26 cellular contexts compared by ENCODE assay signal in the genomic region with DNA sequence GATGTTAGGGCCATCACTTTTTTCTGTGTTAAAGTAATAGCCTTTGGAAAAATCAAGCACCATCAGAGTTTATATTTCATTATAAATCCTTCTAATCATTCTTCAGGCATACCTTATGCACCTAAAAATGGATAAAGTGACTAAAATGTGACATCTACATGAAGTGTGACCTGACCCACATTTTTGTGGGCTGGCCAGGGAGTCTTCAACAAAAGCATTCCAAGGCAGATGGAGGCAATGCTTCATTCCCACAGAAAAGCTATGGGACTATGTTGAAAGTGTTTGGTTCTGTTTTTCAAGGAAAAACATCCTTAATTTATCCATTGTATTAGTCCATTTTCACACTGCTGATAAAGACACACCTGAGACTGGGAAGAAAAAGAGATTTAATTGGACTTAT. TPM values are rescaled to one million over a fixed set of nuclear protein-coding genes. Genes with fewer than 3 reads are reported as not detected.
DNase-seq lines count a peak whose midpoint lies in the region; ATAC-seq, FAIRE-seq and TF ChIP-seq lines count a peak whose summit lies in the region.
"Had no signal": no experiment of that assay in that cellular context is flagged by ENCODE, and none has a peak within 500 bp of the region (broad histone marks: within the 10 kb centered on the region; RNA-seq: fewer than 3 reads in every experiment).

No MANE protein-coding gene starts in this region.

- no peak for TF ChIP-seq CTCF in endothelial cell (IDR thresholded peaks at IDR 0.05; ENCODE audit: unreplicated experiment)
- TF ChIP-seq CTCF in pancreas (IDR thresholded peaks at IDR 0.05), result no peak

- peak; percentile 13 for DNase-seq in AG08396 (ENCODE audit: low spot score)
- peak; percentile 25 for DNase-seq in EH (ENCODE audit: low read depth)
- peak; percentile 63 for DNase-seq in astrocyte of the hippocampus (ENCODE audit: low read depth, low spot score)
- DNase-seq in endothelial cell (ENCODE audit: low spot score), result no peak
- DNase-seq in pancreas, result no peak
- no peak for DNase-seq in NCI-H1092 (lab: John Stamatoyannopoulos, UW)
- DNase-seq in activated T-cell treated with anti-CD3 and anti-CD28 coated beads for 4 hours, result no peak
- DNase-seq: AML-193; BE2C; CD4-positive, alpha-beta T cell; CD8-positive, alpha-beta memory T cell; DMS 273 treated with DMSO at 0.1 percent for 48 hours; DMS79; GF-D8; GOT3; HFFc6 had no signal

- no peaks in the 10 kb centered on the region for H3K27me3 ChIP-seq in pancreas
- H3K27me3 ChIP-seq: BE2C; BLaER1 treated with 17β-estradiol and CSF1 and Interleukin-3, amounts not matched to agents 10 nM and 100 nM had no signal

- intact Hi-C loops in pancreas (cut with DNase I), result no loop called here

- peak overlapping the region; percentile 27 for H3K27ac Mint-ChIP-seq in endothelial cell (ENCODE audit: unreplicated experiment)
- H3K27ac Mint-ChIP-seq: CD14-positive monocyte; CD4-positive, alpha-beta T cell; CD8-positive, alpha-beta memory T cell; HFFc6 had no signal

- H3K27me3 Mint-ChIP-seq in endothelial cell (ENCODE audit: unreplicated experiment), result no peaks in the 10 kb centered on the region
- H3K27me3 Mint-ChIP-seq: CD4-positive, alpha-beta T cell; CD8-positive, alpha-beta memory T cell had no signal

- H3K9me3 ChIP-seq in pancreas, result no peaks in the 10 kb centered on the region
- H3K9me3 ChIP-seq: BE2C had no signal

- peaks cover 16% of the 10 kb centered on the region for H3K9me3 Mint-ChIP-seq in endothelial cell (ENCODE audit: unreplicated experiment)

- FAIRE-seq in pancreas (lab: Jason Lieb, UNC), result no peak
- FAIRE-seq: A204.1, D721Med, GM12891, GM18507, H54 had no signal

- H3K27ac ChIP-seq in pancreas, result no peak overlapping the region
- H3K27ac ChIP-seq: 22Rv1; BLaER1 treated with 17β-estradiol and CSF1 and Interleukin-3, amounts not matched to agents 10 nM and 100 nM had no signal

- no peaks in the 10 kb centered on the region for H3K4me1 Mint-ChIP-seq in endothelial cell (ENCODE audit: unreplicated experiment)
- H3K4me1 Mint-ChIP-seq: CD8-positive, alpha-beta memory T cell had no signal

- H3K4me3 ChIP-seq in pancreas, result no peak overlapping the region
- H3K4me3 ChIP-seq: BLaER1 treated with 17β-estradiol and CSF1 and Interleukin-3, amounts not matched to agents 10 nM and 100 nM; HAP-1 had no signal

- peaks cover 54% of the 10 kb centered on the region for H3K36me3 Mint-ChIP-seq in endothelial cell (ENCODE audit: low read depth, unreplicated experiment)

- no peak for ATAC-seq in pancreas
- no peak for ATAC-seq in GM19351 (IDR thresholded peaks at IDR 0.05; ENCODE audit: unreplicated experiment)

- H3K4me1 ChIP-seq in pancreas, result no peaks in the 10 kb centered on the region
- H3K4me1 ChIP-seq: BE2C, HAP-1 had no signal

- no peaks in the 10 kb centered on the region for H3K36me3 ChIP-seq in pancreas
- H3K36me3 ChIP-seq: BE2C, HAP-1 had no signal

- H3K4me3 Mint-ChIP-seq in endothelial cell (ENCODE audit: unreplicated experiment), result peak overlapping the region; percentile 83
- H3K4me3 Mint-ChIP-seq: CD14-positive monocyte; CD4-positive, alpha-beta T cell; HFFc6 had no signal

RNA-seq across cellular contexts. Expression of a gene that starts 58.8 kb away (rescaled TPM):
- total RNA-seq in endothelial cell (ENCODE audit: unreplicated experiment) (20.7 TPM), pancreas (10 to 100 TPM in 1 of 6 donors, 1 to 10 TPM in 5; 6.5 to 10.8 (median 8.9) TPM)
- 10 to 100 TPM; 10.1 to 16.6 TPM for polyA plus RNA-seq in pancreas

Comparison
In these comparisons a context has a peak if more than half of its experiments do, and no peak if none do; other contexts are left out.
1. DNase-seq: peak in AG08396 (single experiment), EH (single experiment) and astrocyte of the hippocampus (single experiment); none in endothelial cell (single experiment), pancreas (0 of 6), NCI-H1092 (single experiment) and activated T-cell treated with anti-CD3 and anti-CD28 coated beads for 4 hours (single experiment).